In the genomic region with DNA sequence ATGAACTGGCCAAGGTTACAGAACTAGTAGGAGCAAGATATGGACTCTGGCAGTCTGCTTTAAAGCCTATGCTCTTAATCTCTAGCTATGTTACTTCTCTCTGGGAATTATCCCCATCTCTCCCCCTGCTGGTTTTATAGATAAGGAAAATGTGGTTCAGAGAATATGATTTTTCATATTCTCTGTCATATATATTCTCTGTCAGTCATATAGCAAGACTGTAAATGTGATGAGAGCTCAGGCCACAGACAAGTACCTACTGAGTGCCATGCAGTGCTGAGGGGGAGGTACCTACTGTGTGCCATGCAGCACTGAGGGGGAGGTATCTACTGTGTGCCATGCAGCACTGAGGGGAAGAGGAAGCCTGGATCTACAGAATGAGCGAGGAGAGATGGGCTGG, we compare ENCODE assay signal across 12 cellular contexts.
DNase-seq lines count a peak whose midpoint lies in the region; ATAC-seq, FAIRE-seq and TF ChIP-seq lines count a peak whose summit lies in the region.
"Had no signal": no experiment of that assay in that cellular context is flagged by ENCODE, and none has a peak within 500 bp of the region (broad histone marks: within the 10 kb centered on the region; RNA-seq: fewer than 3 reads in every experiment).

No MANE protein-coding gene starts in this region.

- no peaks in the 10 kb centered on the region for H3K27me3 ChIP-seq in CD4-positive, alpha-beta T cell (ENCODE audit: control insufficient read depth, insufficient read depth, low read length)
- H3K27me3 ChIP-seq in Karpas-422 (ENCODE audit: low read length) = no peaks in the 10 kb centered on the region

- no peak for ATAC-seq in CD4-positive, alpha-beta T cell (ENCODE audit: poor library complexity)
- ATAC-seq in mucosa of descending colon = peak; percentile 14

- no peaks in the 10 kb centered on the region for H3K9me3 Mint-ChIP-seq in CD4-positive, alpha-beta T cell
- H3K9me3 Mint-ChIP-seq: naive B cell had no signal

- no peaks in the 10 kb centered on the region for H3K27me3 Mint-ChIP-seq in CD4-positive, alpha-beta T cell

- intact Hi-C loops in CD4-positive, alpha-beta T cell (cut with DNase I, micrococcal nuclease) = loop anchor here (1.0 to 10.0 kb wide), 4 partner anchors 132 to 621 kb away; no protein-coding TSS in a partner anchor
- intact Hi-C loops in mucosa of descending colon (cut with DNase I, micrococcal nuclease) = no loop called here

- peaks cover 11% of the 10 kb centered on the region for H3K4me1 Mint-ChIP-seq in CD4-positive, alpha-beta T cell (ENCODE audit: low read depth)

- CTCF ChIA-PET in CD4-positive, alpha-beta T cell (lab: Charles Lee) = no interaction called here

- FAIRE-seq in urothelium cell line (lab: Jason Lieb, UNC) = no peak
- FAIRE-seq: G401.6, TTC549 had no signal

- H2AFZ ChIP-seq in Karpas-422 (ENCODE audit: low read length) = no peak overlapping the region

- POLR2A ChIA-PET in CD4-positive, alpha-beta T cell (lab: Charles Lee) = no interaction called here

- H3K4me3 Mint-ChIP-seq in CD4-positive, alpha-beta T cell = no peak overlapping the region
- H3K4me3 Mint-ChIP-seq: naive B cell had no signal

- no peaks in the 10 kb centered on the region for H3K9me2 ChIP-seq in Karpas-422 (replicated peaks; ENCODE audit: insufficient read depth, low read length)

- peaks cover 4% of the 10 kb centered on the region for H3K4me1 ChIP-seq in mucosa of descending colon (ENCODE audit: low read depth)
- H3K4me1 ChIP-seq in Karpas-422 (ENCODE audit: low read length) = peaks cover 22% of the 10 kb centered on the region

- TF ChIP-seq CTCF in CD4-positive, alpha-beta T cell (IDR thresholded peaks at IDR 0.05) = peak; percentile 14
- TF ChIP-seq CTCF in mucosa of descending colon (IDR thresholded peaks at IDR 0.05) = no peak
- TF ChIP-seq CTCF in GM10266 (IDR thresholded peaks at IDR 0.05; ENCODE audit: control insufficient read depth, insufficient read depth, low read depth, missing control alignments) = no peak

- no peaks in the 10 kb centered on the region for H3K36me3 Mint-ChIP-seq in CD4-positive, alpha-beta T cell (ENCODE audit: low read depth)
- H3K36me3 Mint-ChIP-seq: naive B cell had no signal

- H3K27ac Mint-ChIP-seq in CD4-positive, alpha-beta T cell = no peak overlapping the region

- no peaks in the 10 kb centered on the region for H3K79me2 ChIP-seq in Karpas-422 (ENCODE audit: low read length)

- H3K36me3 ChIP-seq in mucosa of descending colon (ENCODE audit: low read depth) (no peaks in the 10 kb centered on the region), Karpas-422 (ENCODE audit: insufficient read depth, low read length) (no peaks in the 10 kb centered on the region)

- H3K9me3 ChIP-seq in CD4-positive, alpha-beta T cell (ENCODE audit: control insufficient read depth, low read length) = no peaks in the 10 kb centered on the region
- H3K9me3 ChIP-seq in mucosa of descending colon = no peaks in the 10 kb centered on the region
- no peaks in the 10 kb centered on the region for H3K9me3 ChIP-seq in Karpas-422 (ENCODE audit: low read length)

- H3K4me3 ChIP-seq in mucosa of descending colon (no peak overlapping the region), Karpas-422 (ENCODE audit: low read length) (no peak overlapping the region)

- H4K20me1 ChIP-seq in Karpas-422 (ENCODE audit: insufficient read depth, low read depth, low read length) = peaks cover 5% of the 10 kb centered on the region; the same call in 1 of the 2 replicates

- no peak overlapping the region for H3K27ac ChIP-seq in CD4-positive, alpha-beta T cell (ENCODE audit: low read depth, low read length)
- no peak overlapping the region for H3K27ac ChIP-seq in Karpas-422 (ENCODE audit: low read length)

- no peak overlapping the region for H3K9ac ChIP-seq in Karpas-422 (ENCODE audit: low read length)

- H3K4me2 ChIP-seq in Karpas-422 (ENCODE audit: low read depth, low read length, poor library complexity, severe bottlenecking) = no peak overlapping the region

- DNase-seq in CD4-positive, alpha-beta T cell = no peak
- DNase-seq in NCI-H226 (peak; percentile 40), dermis microvascular lymphatic vessel endothelial cell (ENCODE audit: low read depth in 2 of 2) (peak; percentile 28 to 61), mucosa of descending colon (no peak), GM10266 (ENCODE audit: extremely low spot score) (no peak), urothelium cell line (ENCODE audit: low spot score) (no peak), Karpas-422 (no peak), NCI-H2196 treated with DMSO at 0.1 percent for 48 hours (lab: John Stamatoyannopoulos, UW; ENCODE audit: unreplicated experiment) (no peak)
- DNase-seq: activated gamma-delta T cell treated with Interleukin-2 at 50 U/mL for 16 hours, naive B cell had no signal

Comparison
In these comparisons a context has a peak if more than half of its experiments do, and no peak if none do; other contexts are left out.
1. DNase-seq: peak in NCI-H226 (single experiment) and dermis microvascular lymphatic vessel endothelial cell (2 of 2); none in CD4-positive, alpha-beta T cell (0 of 10), mucosa of descending colon (0 of 3), GM10266 (single experiment), urothelium cell line (single experiment), Karpas-422 (single experiment) and NCI-H2196 treated with DMSO at 0.1 percent for 48 hours (single experiment).
2. intact Hi-C loops: an anchor here in CD4-positive, alpha-beta T cell (1.0 to 10.0 kb wide); none called in mucosa of descending colon.